In genomic region chr6:69915346-69915745, GRCh38 we compare ENCODE assay signal across 1 cellular context.
TF ChIP-seq lines count a peak whose summit lies in the region.

No MANE protein-coding gene starts in this region.

TF ChIP-seq in SK-N-SH, 30 proteins besides CTCF, POLR2A, EP300 and RAD21 (continued from another document):
- TF ChIP-seq ZBTB33 (IDR thresholded peaks at IDR 0.05; ENCODE audit: borderline replicate concordance, low read depth), result no peak
- no peak for TF ChIP-seq NFIC (IDR thresholded peaks at IDR 0.05; ENCODE audit: borderline replicate concordance)
